ENCODE assay signal across 16 cellular contexts in the genomic region with DNA sequence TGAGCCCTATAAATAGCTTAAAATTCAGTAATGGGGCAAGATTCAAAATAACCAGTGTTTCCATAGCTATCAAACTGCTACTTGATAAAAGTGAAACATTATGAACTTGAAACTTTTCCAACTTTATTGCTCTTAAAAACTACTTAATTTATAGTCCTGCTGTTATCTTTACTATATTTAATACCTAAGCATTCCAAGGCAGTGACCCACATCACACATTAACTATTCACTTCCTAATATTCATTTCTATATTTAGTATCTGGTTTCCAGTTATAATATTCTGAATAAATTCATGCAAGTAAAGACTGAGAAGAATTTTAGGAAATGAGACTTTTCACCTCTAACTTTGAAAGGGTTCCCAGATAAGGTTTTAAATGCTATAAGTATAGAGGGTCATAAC.
DNase-seq lines count a peak whose midpoint lies in the region; TF ChIP-seq lines count a peak whose summit lies in the region.
"Had no signal": no experiment of that assay in that cellular context is flagged by ENCODE, and none has a peak within 500 bp of the region (broad histone marks: within the 10 kb centered on the region; RNA-seq: fewer than 3 reads in every experiment).

No MANE protein-coding gene starts in this region.

- H2BK5ac ChIP-seq in mesenchymal stem cell (ENCODE audit: low read depth, low read length, poor library complexity, severe bottlenecking): no peak overlapping the region

- H2AFZ ChIP-seq in mesenchymal stem cell (ENCODE audit: low read depth, low read length): no peak overlapping the region

- peaks cover 46% of the 10 kb centered on the region for H3K4me1 ChIP-seq in HEK293 (ENCODE audit: control insufficient read depth, insufficient read depth, low read length)
- H3K4me1 ChIP-seq in adrenal gland (replicated peaks in 1 of 2): peaks cover 35 to 58% of the 10 kb centered on the region in 2 donors
- H3K4me1 ChIP-seq in mesenchymal stem cell (ENCODE audit: control insufficient read depth, insufficient read depth, low read depth, low read length): peaks cover 3% of the 10 kb centered on the region
- H3K4me1 ChIP-seq in testis: peaks cover 38% of the 10 kb centered on the region

- H3K36me3 ChIP-seq in HEK293 (ENCODE audit: control insufficient read depth in 2 of 2, insufficient read depth in 1 of 2, low read length in 2 of 2): no peaks in the 10 kb centered on the region
- no peaks in the 10 kb centered on the region for H3K36me3 ChIP-seq in adrenal gland (replicated peaks in 1 of 2)
- H3K36me3 ChIP-seq in mesenchymal stem cell (ENCODE audit: control insufficient read depth in 1 of 2, insufficient read depth in 2 of 2, low read depth in 1 of 2, low read length in 2 of 2): peaks cover 0 to 52% of the 10 kb centered on the region in 2 experiments
- no peaks in the 10 kb centered on the region for H3K36me3 ChIP-seq in testis (ENCODE audit: low read depth, missing control alignments)

- no peak overlapping the region for H2BK120ac ChIP-seq in mesenchymal stem cell (ENCODE audit: low read depth, low read length)

- no peak overlapping the region for H2BK15ac ChIP-seq in mesenchymal stem cell (ENCODE audit: low read depth, poor library complexity, severe bottlenecking)

- no peak overlapping the region for H3K4me3 ChIP-seq in HEK293 (ENCODE audit: low read depth, low read length)
- peak overlapping the region in 1 of 4 donors; percentile 30 for H3K4me3 ChIP-seq in adrenal gland
- H3K4me3 ChIP-seq in mesenchymal stem cell (ENCODE audit: insufficient read depth in 1 of 2, low read depth in 1 of 2, low read length in 2 of 2): no peak overlapping the region
- no peak overlapping the region for H3K4me3 ChIP-seq in testis

- no peak overlapping the region for H3K23ac ChIP-seq in mesenchymal stem cell (ENCODE audit: low read length in 2 of 2)

- TF ChIP-seq POLR2A in adrenal gland (IDR thresholded peaks at IDR 0.05) (no peak), testis (IDR thresholded peaks at IDR 0.05) (no peak)

- H3K9me3 ChIP-seq in HEK293 (ENCODE audit: control insufficient read depth, insufficient read depth, low read depth, low read length): no peaks in the 10 kb centered on the region
- no peaks in the 10 kb centered on the region for H3K9me3 ChIP-seq in adrenal gland (replicated peaks in 1 of 3)
- no peaks in the 10 kb centered on the region for H3K9me3 ChIP-seq in mesenchymal stem cell (ENCODE audit: control insufficient read depth, low read length)
- H3K9me3 ChIP-seq in testis: no peaks in the 10 kb centered on the region

- H3K4me2 ChIP-seq in mesenchymal stem cell (ENCODE audit: low read length, poor library complexity, severe bottlenecking): no peak overlapping the region

- DNase-seq in adrenal gland (no peak), mesenchymal stem cell (no peak), testis (no peak), middle frontal gyrus (ENCODE audit: extremely low spot score, low spot score) (no peak), NCI-H524 treated with DMSO at 0.1 percent for 48 hours (lab: John Stamatoyannopoulos, UW) (no peak), iPS-NIHi11 (ENCODE audit: low spot score) (no peak), COR-L47 (lab: John Stamatoyannopoulos, UW) (no peak)
- DNase-seq: activated CD4-positive, alpha-beta T cell treated with anti-CD3 and anti-CD28 coated beads for 48 hours; activated naive CD4-positive, alpha-beta T cell treated with Interleukin-2 at 50 U/mL for 16 hours; NCI-H1048; NCI-H2081; NCI-H524; PC-3; stimulated activated CD4-positive, alpha-beta T cell treated with anti-CD3 and anti-CD28 coated beads, Interleukin-1b, Interleukin-23, amount 100 ng/mL, for 48 hours had no signal

- H3K4ac ChIP-seq in mesenchymal stem cell (ENCODE audit: low read depth in 1 of 2, low read length in 2 of 2): no peak overlapping the region

- CTCF ChIA-PET in HEK293 (lab: Yijun Ruan, JAX): no interaction called here

- H3K27me3 ChIP-seq in adrenal gland (no peaks in the 10 kb centered on the region), mesenchymal stem cell (ENCODE audit: control insufficient read depth in 1 of 2, insufficient read depth in 1 of 2, low read length in 2 of 2) (no peaks in the 10 kb centered on the region), testis (no peaks in the 10 kb centered on the region)

- no peak overlapping the region for H3K18ac ChIP-seq in mesenchymal stem cell (ENCODE audit: low read depth in 1 of 2, low read length in 2 of 2)

- no peak overlapping the region for H4K8ac ChIP-seq in mesenchymal stem cell (ENCODE audit: low read length)

- H2BK12ac ChIP-seq in mesenchymal stem cell (ENCODE audit: low read length in 2 of 2): no peak overlapping the region

- intact Hi-C loops in adrenal gland (cut with DNase I): no loop called here
- intact Hi-C loops in testis (cut with DNase I; ENCODE audit: low total_unique reads): no loop called here

- no peak overlapping the region for H4K91ac ChIP-seq in mesenchymal stem cell (ENCODE audit: low read length)

- TF ChIP-seq CTCF in HEK293 (tag by site-specific recombination; IDR thresholded peaks at IDR 0.05): no peak
- no peak for TF ChIP-seq CTCF in adrenal gland (IDR thresholded peaks at IDR 0.05)
- no peak for TF ChIP-seq CTCF in testis (IDR thresholded peaks at IDR 0.05)

- H2AK5ac ChIP-seq in mesenchymal stem cell (ENCODE audit: low read length, severe bottlenecking): no peak overlapping the region

- H3K79me1 ChIP-seq in mesenchymal stem cell (replicated peaks; ENCODE audit: low read length, poor library complexity, severe bottlenecking): peaks cover 9% of the 10 kb centered on the region

- POLR2A ChIA-PET in HEK293 (lab: Yijun Ruan, JAX): no interaction called here

- H3K9ac ChIP-seq in mesenchymal stem cell (ENCODE audit: low read length): peak overlapping the region; percentile 93

- H3K27ac ChIP-seq in HEK293 (ENCODE audit: extremely low read depth, low read depth, low read length): no peak overlapping the region
- peak overlapping the region in 4 of 5 donors; percentile 10 to 52 (median 34) for H3K27ac ChIP-seq in adrenal gland
- no peak overlapping the region for H3K27ac ChIP-seq in mesenchymal stem cell (ENCODE audit: low read length, poor library complexity, severe bottlenecking)
- H3K27ac ChIP-seq in testis: peak overlapping the region; percentile 22 to 87
- H3K27ac ChIP-seq: epithelial cell of prostate had no signal

- no peak overlapping the region for H3K14ac ChIP-seq in mesenchymal stem cell (ENCODE audit: low read length in 2 of 2)

TF ChIP-seq in HEK293, 187 proteins besides CTCF, POLR2A, EP300 and RAD21:
- TF ChIP-seq, protein P1, sequence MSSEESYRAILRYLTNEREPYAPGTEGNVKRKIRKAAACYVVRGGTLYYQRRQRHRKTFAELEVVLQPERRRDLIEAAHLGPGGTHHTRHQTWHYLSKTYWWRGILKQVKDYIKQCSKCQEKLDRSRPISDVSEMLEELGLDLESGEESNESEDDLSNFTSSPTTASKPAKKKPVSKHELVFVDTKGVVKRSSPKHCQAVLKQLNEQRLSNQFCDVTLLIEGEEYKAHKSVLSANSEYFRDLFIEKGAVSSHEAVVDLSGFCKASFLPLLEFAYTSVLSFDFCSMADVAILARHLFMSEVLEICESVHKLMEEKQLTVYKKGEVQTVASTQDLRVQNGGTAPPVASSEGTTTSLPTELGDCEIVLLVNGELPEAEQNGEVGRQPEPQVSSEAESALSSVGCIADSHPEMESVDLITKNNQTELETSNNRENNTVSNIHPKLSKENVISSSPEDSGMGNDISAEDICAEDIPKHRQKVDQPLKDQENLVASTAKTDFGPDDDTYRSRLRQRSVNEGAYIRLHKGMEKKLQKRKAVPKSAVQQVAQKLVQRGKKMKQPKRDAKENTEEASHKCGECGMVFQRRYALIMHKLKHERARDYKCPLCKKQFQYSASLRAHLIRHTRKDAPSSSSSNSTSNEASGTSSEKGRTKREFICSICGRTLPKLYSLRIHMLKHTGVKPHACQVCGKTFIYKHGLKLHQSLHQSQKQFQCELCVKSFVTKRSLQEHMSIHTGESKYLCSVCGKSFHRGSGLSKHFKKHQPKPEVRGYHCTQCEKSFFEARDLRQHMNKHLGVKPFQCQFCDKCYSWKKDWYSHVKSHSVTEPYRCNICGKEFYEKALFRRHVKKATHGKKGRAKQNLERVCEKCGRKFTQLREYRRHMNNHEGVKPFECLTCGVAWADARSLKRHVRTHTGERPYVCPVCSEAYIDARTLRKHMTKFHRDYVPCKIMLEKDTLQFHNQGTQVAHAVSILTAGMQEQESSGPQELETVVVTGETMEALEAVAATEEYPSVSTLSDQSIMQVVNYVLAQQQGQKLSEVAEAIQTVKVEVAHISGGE (tag by site-specific recombination; conservative IDR thresholded peaks at IDR 0.05; ENCODE audit: low read depth): 0 out of 2 replicates have a peak, but pooled peaks have one; percentile 3
- TF ChIP-seq, protein P2, sequence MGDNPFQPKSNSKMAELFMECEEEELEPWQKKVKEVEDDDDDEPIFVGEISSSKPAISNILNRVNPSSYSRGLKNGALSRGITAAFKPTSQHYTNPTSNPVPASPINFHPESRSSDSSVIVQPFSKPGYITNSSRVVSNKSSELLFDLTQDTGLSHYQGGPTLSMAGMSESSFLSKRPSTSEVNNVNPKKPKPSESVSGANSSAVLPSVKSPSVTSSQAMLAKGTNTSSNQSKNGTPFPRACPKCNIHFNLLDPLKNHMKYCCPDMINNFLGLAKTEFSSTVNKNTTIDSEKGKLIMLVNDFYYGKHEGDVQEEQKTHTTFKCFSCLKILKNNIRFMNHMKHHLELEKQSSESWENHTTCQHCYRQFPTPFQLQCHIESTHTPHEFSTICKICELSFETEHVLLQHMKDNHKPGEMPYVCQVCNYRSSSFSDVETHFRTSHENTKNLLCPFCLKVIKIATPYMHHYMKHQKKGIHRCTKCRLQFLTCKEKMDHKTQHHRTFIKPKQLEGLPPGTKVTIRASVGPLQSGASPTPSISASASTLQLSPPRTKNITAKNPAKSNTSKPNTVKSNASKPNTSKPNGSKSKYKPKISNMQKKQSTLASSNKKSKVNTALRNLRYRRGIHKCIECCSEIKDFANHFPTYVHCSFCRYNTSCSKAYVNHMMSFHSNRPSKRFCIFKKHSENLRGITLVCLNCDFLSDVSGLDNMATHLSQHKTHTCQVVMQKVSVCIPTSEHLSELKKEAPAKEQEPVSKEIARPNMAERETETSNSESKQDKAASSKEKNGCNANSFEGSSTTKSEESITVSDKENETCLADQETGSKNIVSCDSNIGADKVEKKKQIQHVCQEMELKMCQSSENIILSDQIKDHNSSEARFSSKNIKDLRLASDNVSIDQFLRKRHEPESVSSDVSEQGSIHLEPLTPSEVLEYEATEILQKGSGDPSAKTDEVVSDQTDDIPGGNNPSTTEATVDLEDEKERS (tag by site-specific recombination; IDR thresholded peaks at IDR 0.05): no peak

Comparison
In these comparisons a context has a peak if more than half of its experiments do, and no peak if none do; other contexts are left out.
1. H3K27ac ChIP-seq: peak in adrenal gland (4 of 5) and testis (2 of 2); none in HEK293 (single experiment) and mesenchymal stem cell (single experiment).